ENCODE assay signal across 10 cellular contexts in genomic region chr17:76074390-76075363, GRCh38. TPM values are rescaled to one million over a fixed set of nuclear protein-coding genes. Genes with fewer than 3 reads are reported as not detected.
DNase-seq lines count a peak whose midpoint lies in the region; ATAC-seq, FAIRE-seq and TF ChIP-seq lines count a peak whose summit lies in the region.
"Had no signal": no experiment of that assay in that cellular context is flagged by ENCODE, and none has a peak within 500 bp of the region (broad histone marks: within the 10 kb centered on the region; RNA-seq: fewer than 3 reads in every experiment).

TSS of gene GALR2 (plus strand) at chr17:76074781. CDS start at chr17:76074884, 103 bp downstream.

- no peaks in the 10 kb centered on the region for H3K9me3 ChIP-seq in cardiac muscle cell (ENCODE audit: low read depth)
- no peaks in the 10 kb centered on the region for H3K9me3 ChIP-seq in kidney (ENCODE audit: control insufficient read depth in 1 of 2, low read length in 2 of 2)
- H3K9me3 ChIP-seq in thoracic aorta: no peaks in the 10 kb centered on the region

- no peak within 1 kb of the TSS for H3K9ac ChIP-seq in kidney (ENCODE audit: low read length in 2 of 2)

- H3K27me3 Mint-ChIP-seq in activated CD4-positive, alpha-beta memory T cell treated with anti-CD3 and anti-CD28 coated beads, Interleukin-2, amount 10 ng/mL, durations not matched to agents 7 days and 5 days: peaks cover 52% of the 10 kb centered on the region

- H3K4me3 ChIP-seq in cardiac muscle cell: peak within 1 kb of the TSS; percentile 15
- no peak within 1 kb of the TSS for H3K4me3 ChIP-seq in kidney (ENCODE audit: low read length in 2 of 2)
- H3K4me3 ChIP-seq in thoracic aorta: peak within 1 kb of the TSS; percentile 42
- H3K4me3 ChIP-seq: SJSA1 had no signal

- H3K9me3 Mint-ChIP-seq in activated CD4-positive, alpha-beta memory T cell treated with anti-CD3 and anti-CD28 coated beads, Interleukin-2, amount 10 ng/mL, durations not matched to agents 7 days and 5 days: no peaks in the 10 kb centered on the region

- peaks cover 13% of the 10 kb centered on the region for H3K36me3 Mint-ChIP-seq in activated CD4-positive, alpha-beta memory T cell treated with anti-CD3 and anti-CD28 coated beads, Interleukin-2, amount 10 ng/mL, durations not matched to agents 7 days and 5 days (ENCODE audit: low read depth)

- POLR2A ChIA-PET in activated CD4-positive, alpha-beta memory T cell treated with anti-CD3 and anti-CD28 coated beads, Interleukin-2, amount 10 ng/mL, durations not matched to agents 7 days and 5 days (lab: Charles Lee): no interaction called here

- H3K27me3 ChIP-seq in cardiac muscle cell (peaks cover 54% of the 10 kb centered on the region), thoracic aorta (replicated peaks; ENCODE audit: insufficient read depth) (peaks cover 13% of the 10 kb centered on the region)

- ATAC-seq in Right ventricle myocardium superior (ENCODE audit: poor library complexity): no peak
- no peak for ATAC-seq in thoracic aorta (ENCODE audit: insufficient number of reproducible peaks, low FRiP score, low read depth)
- no peak for ATAC-seq in GM18868 (IDR thresholded peaks at IDR 0.05; ENCODE audit: unreplicated experiment)

- H3K4me1 ChIP-seq in cardiac muscle cell (ENCODE audit: low read depth) (peaks cover 27% of the 10 kb centered on the region), kidney (ENCODE audit: control insufficient read depth in 1 of 2, insufficient read depth in 1 of 2, low read depth in 1 of 2, low read length in 2 of 2) (peaks cover 2 to 26% of the 10 kb centered on the region in 2 donors), thoracic aorta (ENCODE audit: control insufficient read depth in 1 of 2, low read depth in 2 of 2) (peaks cover 19 to 54% of the 10 kb centered on the region in 2 donors)

- H3K27ac ChIP-seq in cardiac muscle cell: no peak within 1 kb of the TSS
- no peak within 1 kb of the TSS for H3K27ac ChIP-seq in kidney (ENCODE audit: low read depth in 2 of 2, low read length in 2 of 2)
- peak within 1 kb of the TSS in 1 of 2 donors; percentile 34 for H3K27ac ChIP-seq in thoracic aorta
- H3K27ac ChIP-seq: KMS-11, SJSA1 had no signal

- CTCF ChIA-PET in activated CD4-positive, alpha-beta memory T cell treated with anti-CD3 and anti-CD28 coated beads, Interleukin-2, amount 10 ng/mL, durations not matched to agents 7 days and 5 days (lab: Charles Lee): interaction anchor here (0.7 kb wide), 1 partner anchor 11 kb away, joined by 3 read pairs; no protein-coding TSS in a partner anchor

- TF ChIP-seq CTCF in cardiac muscle cell (IDR thresholded peaks at IDR 0.05; ENCODE audit: low read depth, low read length) (no peak), kidney (IDR thresholded peaks at IDR 0.05; ENCODE audit: borderline replicate concordance, extremely low read depth, insufficient read depth) (no peak), thoracic aorta (IDR thresholded peaks at IDR 0.05) (no peak)

- DNase-seq in cardiac muscle cell (ENCODE audit: low read depth in 1 of 2, low spot score in 1 of 2) (peak in 1 of 2 donors; percentile 34), Right ventricle myocardium superior (no peak), kidney (peak; percentile 78), thoracic aorta (ENCODE audit: low spot score) (no peak), foreskin melanocyte (no peak), RCC 7860 (ENCODE audit: low spot score) (no peak)
- DNase-seq in activated CD4-positive, alpha-beta memory T cell treated with anti-CD3 and anti-CD28 coated beads, Interleukin-2, amount 10 ng/mL, durations not matched to agents 7 days and 5 days: no peak

- H3K36me3 ChIP-seq in cardiac muscle cell: no peaks in the 10 kb centered on the region
- H3K36me3 ChIP-seq in kidney (ENCODE audit: control insufficient read depth in 1 of 2, insufficient read depth in 2 of 2, low read length in 2 of 2): no peaks in the 10 kb centered on the region
- H3K36me3 ChIP-seq in thoracic aorta: no peaks in the 10 kb centered on the region

- H3K27ac Mint-ChIP-seq in activated CD4-positive, alpha-beta memory T cell treated with anti-CD3 and anti-CD28 coated beads, Interleukin-2, amount 10 ng/mL, durations not matched to agents 7 days and 5 days: no peak within 1 kb of the TSS

- peak within 1 kb of the TSS; percentile 49 for H3K4me3 Mint-ChIP-seq in activated CD4-positive, alpha-beta memory T cell treated with anti-CD3 and anti-CD28 coated beads, Interleukin-2, amount 10 ng/mL, durations not matched to agents 7 days and 5 days

- peaks cover 48% of the 10 kb centered on the region for H3K4me1 Mint-ChIP-seq in activated CD4-positive, alpha-beta memory T cell treated with anti-CD3 and anti-CD28 coated beads, Interleukin-2, amount 10 ng/mL, durations not matched to agents 7 days and 5 days

- FAIRE-seq in kidney (lab: Jason Lieb, UNC): no peak
- no peak for FAIRE-seq in RCC 7860 (lab: Jason Lieb, UNC)

- intact Hi-C loops in Right ventricle myocardium superior (cut with DNase I) (no loop called here), kidney (cut with DNase I) (no loop called here)

RNA-seq across cellular contexts. Expression of gene GALR2, which starts in this region (rescaled TPM):
- total RNA-seq in cardiac muscle cell (0.32 TPM in 1 of 2 replicates, not detected in the other), Right ventricle myocardium superior (not detected), kidney (not detected), thoracic aorta (1 to 10 TPM in 1 of 2 donors, not detected in 1; 1.4 TPM)
- polyA plus RNA-seq in cardiac muscle cell (0.55 TPM in 1 of 2 replicates, not detected in the other), kidney (ENCODE audit: insufficient read depth, low read depth, low replicate concordance) (not detected)
- under 1 TPM; 0.38 to 0.40 TPM for total RNA-seq in activated CD4-positive, alpha-beta memory T cell treated with anti-CD3 and anti-CD28 coated beads, Interleukin-2, amount 10 ng/mL, durations not matched to agents 7 days and 5 days

Comparison
In these comparisons a context has a peak if more than half of its experiments do, and no peak if none do; other contexts are left out.
1. Peak in DNase-seq in kidney; RNA of the gene not detected or under 1 TPM.
2. H3K4me3 ChIP-seq: peak in cardiac muscle cell (single experiment) and thoracic aorta (single experiment); none in kidney (0 of 2).